In genomic region chr2:68832161-68832869, GRCh38 we compare ENCODE assay signal across 8 cellular contexts. TPM values are rescaled to one million over a fixed set of nuclear protein-coding genes. Genes with fewer than 3 reads are reported as not detected.
DNase-seq lines count a peak whose midpoint lies in the region; ATAC-seq and TF ChIP-seq lines count a peak whose summit lies in the region.

No MANE protein-coding gene starts in this region.

- peak; percentile 59 for ATAC-seq in GM21367 (IDR thresholded peaks at IDR 0.05; ENCODE audit: unreplicated experiment)
- peak; percentile 58 for ATAC-seq in activated CD8-positive, alpha-beta T cell treated with anti-CD3 and anti-CD28 coated beads, Interleukin-2, amount 10 ng/mL, durations not matched to agents 7 days and 5 days

- H3K27ac Mint-ChIP-seq in activated CD8-positive, alpha-beta T cell treated with anti-CD3 and anti-CD28 coated beads, Interleukin-2, amount 10 ng/mL, durations not matched to agents 7 days and 5 days = peak overlapping the region; percentile 83

- no peaks in the 10 kb centered on the region for H3K27me3 Mint-ChIP-seq in activated CD8-positive, alpha-beta T cell treated with anti-CD3 and anti-CD28 coated beads, Interleukin-2, amount 10 ng/mL, durations not matched to agents 7 days and 5 days (ENCODE audit: low read depth)

- TF ChIP-seq EP300 in ovary (IDR thresholded peaks at IDR 0.05) = no peak

- peak overlapping the region; percentile 90 to 98 (median 94) for H3K27ac ChIP-seq in BLaER1 treated with 17β-estradiol and CSF1 and Interleukin-3, amounts not matched to agents 10 nM and 100 nM
- H3K27ac ChIP-seq in ovary = peak overlapping the region in 1 of 2 donors; percentile 55

- POLR2A ChIA-PET in activated CD8-positive, alpha-beta T cell treated with anti-CD3 and anti-CD28 coated beads, Interleukin-2, amount 10 ng/mL, durations not matched to agents 7 days and 5 days (lab: Charles Lee) = interaction anchor here (0.9 kb wide), 1 partner anchor 68 kb away, joined by 3 read pairs; no protein-coding TSS in a partner anchor

- DNase-seq in HS-27A (ENCODE audit: low read depth) (peak; percentile 34), fibroblast of gingiva (ENCODE audit: low read depth) (peak; percentile 16), ovary (peak; percentile 47 to 66 (median 52)), ecto neural progenitor cell (ENCODE audit: low spot score) (no peak), HuH-7 (ENCODE audit: low spot score) (no peak)
- peak; percentile 49 for DNase-seq in activated CD8-positive, alpha-beta T cell treated with anti-CD3 and anti-CD28 coated beads, Interleukin-2, amount 10 ng/mL, durations not matched to agents 7 days and 5 days

- H3K4me2 ChIP-seq in BLaER1 treated with 17β-estradiol and CSF1 and Interleukin-3, amounts not matched to agents 10 nM and 100 nM = peak overlapping the region; percentile 79 to 94 (median 85)

- TF ChIP-seq CTCF in ovary (IDR thresholded peaks at IDR 0.05) = no peak

- WGBS in ovary, 3 donors = 43 to 50% (median 45%) methylated on average over 8 of the region's 8 CpGs

- peaks cover 95 to 99% (median 97%) of the 10 kb centered on the region in 10 experiments for H3K4me1 ChIP-seq in BLaER1 treated with 17β-estradiol and CSF1 and Interleukin-3, amounts not matched to agents 10 nM and 100 nM
- H3K4me1 ChIP-seq in ovary (ENCODE audit: insufficient read depth) = peaks cover 14% of the 10 kb centered on the region

- TF ChIP-seq POLR2A in ovary (IDR thresholded peaks at IDR 0.05) = no peak

- H3K36me3 ChIP-seq in BLaER1 treated with 17β-estradiol and CSF1 and Interleukin-3, amounts not matched to agents 10 nM and 100 nM = peaks cover 0 to 11% (median 6%) of the 10 kb centered on the region in 11 experiments; a peak in 9 of 22 replicates
- H3K36me3 ChIP-seq in ovary = no peaks in the 10 kb centered on the region

- peak overlapping the region; percentile 75 to 90 (median 81) for H3K9ac ChIP-seq in BLaER1 treated with 17β-estradiol and CSF1 and Interleukin-3, amounts not matched to agents 10 nM and 100 nM

- H3K9me3 Mint-ChIP-seq in activated CD8-positive, alpha-beta T cell treated with anti-CD3 and anti-CD28 coated beads, Interleukin-2, amount 10 ng/mL, durations not matched to agents 7 days and 5 days (ENCODE audit: insufficient read depth) = no peaks in the 10 kb centered on the region

- no peaks in the 10 kb centered on the region for H3K9me3 ChIP-seq in BLaER1 treated with 17β-estradiol and CSF1 and Interleukin-3, amounts not matched to agents 10 nM and 100 nM (replicated peaks in 1 of 11)
- H3K9me3 ChIP-seq in ovary = no peaks in the 10 kb centered on the region

- H3K4me3 Mint-ChIP-seq in activated CD8-positive, alpha-beta T cell treated with anti-CD3 and anti-CD28 coated beads, Interleukin-2, amount 10 ng/mL, durations not matched to agents 7 days and 5 days = peak overlapping the region; percentile 39

- H4K20me1 ChIP-seq in BLaER1 treated with 17β-estradiol and CSF1 and Interleukin-3, amounts not matched to agents 10 nM and 100 nM = no peaks in the 10 kb centered on the region

- peaks cover 83% of the 10 kb centered on the region for H3K4me1 Mint-ChIP-seq in activated CD8-positive, alpha-beta T cell treated with anti-CD3 and anti-CD28 coated beads, Interleukin-2, amount 10 ng/mL, durations not matched to agents 7 days and 5 days (ENCODE audit: low read depth)

- no peaks in the 10 kb centered on the region for H3K27me3 ChIP-seq in BLaER1 treated with 17β-estradiol and CSF1 and Interleukin-3, amounts not matched to agents 10 nM and 100 nM
- no peaks in the 10 kb centered on the region for H3K27me3 ChIP-seq in ovary

- CTCF ChIA-PET in activated CD8-positive, alpha-beta T cell treated with anti-CD3 and anti-CD28 coated beads, Interleukin-2, amount 10 ng/mL, durations not matched to agents 7 days and 5 days (lab: Charles Lee) = interaction anchor here (1.0 to 3.1 kb wide), 5 partner anchors 66 to 123 kb away, joined by 3 to 14 read pairs (median 8); no protein-coding TSS in a partner anchor

- peaks cover 26% of the 10 kb centered on the region for H3K36me3 Mint-ChIP-seq in activated CD8-positive, alpha-beta T cell treated with anti-CD3 and anti-CD28 coated beads, Interleukin-2, amount 10 ng/mL, durations not matched to agents 7 days and 5 days (ENCODE audit: low read depth)

- intact Hi-C loops in ovary (cut with DNase I) = loop anchor here in 1 of 4 donors (5.0 kb wide), 1 partner anchor 80 kb away; no protein-coding TSS in a partner anchor

- peak overlapping the region in 7 of 10 experiments; percentile 6 to 43 (median 22); a peak in 8 of 20 replicates for H3K4me3 ChIP-seq in BLaER1 treated with 17β-estradiol and CSF1 and Interleukin-3, amounts not matched to agents 10 nM and 100 nM
- H3K4me3 ChIP-seq in ovary = no peak overlapping the region

RNA-seq across cellular contexts. Expression of gene BMP10, which starts 38.9 kb away (rescaled TPM):
- not detected for total RNA-seq in activated CD8-positive, alpha-beta T cell treated with anti-CD3 and anti-CD28 coated beads, Interleukin-2, amount 10 ng/mL, durations not matched to agents 7 days and 5 days
- not detected for total RNA-seq in ovary
- polyA plus RNA-seq in ovary = not detected

Comparison
In these comparisons a context has a peak if more than half of its experiments do, and no peak if none do; other contexts are left out.
1. DNase-seq: peak in HS-27A (single experiment), activated CD8-positive, alpha-beta T cell treated with anti-CD3 and anti-CD28 coated beads, Interleukin-2, amount 10 ng/mL, durations not matched to agents 7 days and 5 days (single experiment), fibroblast of gingiva (single experiment) and ovary (5 of 5); none in ecto neural progenitor cell (single experiment) and HuH-7 (single experiment).